In the genomic region with DNA sequence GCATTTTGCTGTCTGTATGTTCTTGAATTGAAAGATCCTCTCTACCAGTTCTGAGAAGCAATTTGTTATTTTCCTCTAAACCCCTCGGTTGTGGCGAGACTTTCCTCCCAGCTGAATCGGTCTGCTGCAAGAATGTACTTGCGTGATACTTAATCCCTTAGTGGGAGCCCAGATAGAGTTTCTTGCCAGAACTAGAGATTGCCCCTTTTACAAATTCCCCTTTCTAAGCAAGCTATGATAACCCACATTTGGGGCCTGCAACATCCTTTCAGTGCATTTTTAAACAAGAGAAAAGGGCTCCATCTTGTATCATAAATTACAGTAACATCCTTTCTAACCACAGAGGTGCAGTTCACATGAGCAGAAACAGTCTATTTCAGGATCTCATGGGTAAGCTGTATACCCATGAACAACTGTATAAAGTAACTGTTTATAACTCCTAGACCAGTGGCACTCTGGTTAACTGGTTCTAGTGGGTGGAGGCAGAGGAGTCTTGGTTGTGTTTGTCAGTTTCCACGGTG, we compare ENCODE assay signal across 7 cellular contexts.
DNase-seq lines count a peak whose midpoint lies in the region; ATAC-seq and TF ChIP-seq lines count a peak whose summit lies in the region.

No MANE protein-coding gene starts in this region.

- H3K27me3 Mint-ChIP-seq in activated naive CD8-positive, alpha-beta T cell treated with anti-CD3 and anti-CD28 coated beads, Interleukin-2, amount 50 U/mL, for 24 hours, result no peaks in the 10 kb centered on the region

- TF ChIP-seq CTCF in ascending aorta (IDR thresholded peaks at IDR 0.05), result no peak

- no peak overlapping the region for H2BK12ac ChIP-seq in neuronal stem cell (ENCODE audit: low read length)

- H3K27me3 ChIP-seq in neuronal stem cell (ENCODE audit: control insufficient read depth in 3 of 3, insufficient read depth in 3 of 3, low read depth in 1 of 3, low read length in 3 of 3) (no peaks in the 10 kb centered on the region), ascending aorta (no peaks in the 10 kb centered on the region)

- H2AK5ac ChIP-seq in neuronal stem cell (ENCODE audit: low read depth, low read length), result no peak overlapping the region

- DNase-seq in activated naive CD8-positive, alpha-beta T cell treated with anti-CD3 and anti-CD28 coated beads, Interleukin-2, amount 50 U/mL, for 24 hours, result no peak
- no peak for DNase-seq in neuronal stem cell (ENCODE audit: low spot score)
- no peak for DNase-seq in ascending aorta (ENCODE audit: low spot score in 2 of 2)
- DNase-seq in NCI-H226, result no peak

- H3K4me1 ChIP-seq in neuronal stem cell (ENCODE audit: control insufficient read depth in 2 of 2, insufficient read depth in 1 of 2, low read depth in 1 of 2, low read length in 2 of 2), result peaks cover 7 to 9% of the 10 kb centered on the region in 2 donors
- peaks cover 0 to 10% of the 10 kb centered on the region in 2 donors for H3K4me1 ChIP-seq in ascending aorta

- peak overlapping the region; percentile 61 for H3K4me3 Mint-ChIP-seq in activated naive CD8-positive, alpha-beta T cell treated with anti-CD3 and anti-CD28 coated beads, Interleukin-2, amount 50 U/mL, for 24 hours

- no peak overlapping the region for H2BK15ac ChIP-seq in neuronal stem cell (ENCODE audit: low read length)

- H3K9me3 Mint-ChIP-seq in activated naive CD8-positive, alpha-beta T cell treated with anti-CD3 and anti-CD28 coated beads, Interleukin-2, amount 50 U/mL, for 24 hours, result no peaks in the 10 kb centered on the region

- ATAC-seq in GM18511 (IDR thresholded peaks at IDR 0.05; ENCODE audit: unreplicated experiment) (peak; percentile 59), HG03460 (IDR thresholded peaks at IDR 0.05; ENCODE audit: unreplicated experiment) (peak; percentile 43), HG02588 (IDR thresholded peaks at IDR 0.05; ENCODE audit: unreplicated experiment) (no peak)
- peak; percentile 8 for ATAC-seq in activated naive CD8-positive, alpha-beta T cell treated with anti-CD3 and anti-CD28 coated beads, Interleukin-2, amount 50 U/mL, for 24 hours

- no peaks in the 10 kb centered on the region for H3K79me1 ChIP-seq in neuronal stem cell (ENCODE audit: low read depth, low read length)

- H4K8ac ChIP-seq in neuronal stem cell (ENCODE audit: low read depth, low read length), result no peak overlapping the region

- H2AFZ ChIP-seq in neuronal stem cell (ENCODE audit: low read length), result peak overlapping the region; percentile 63

- H3K36me3 Mint-ChIP-seq in activated naive CD8-positive, alpha-beta T cell treated with anti-CD3 and anti-CD28 coated beads, Interleukin-2, amount 50 U/mL, for 24 hours (ENCODE audit: low read depth), result no peaks in the 10 kb centered on the region

- no peak overlapping the region for H3K9ac ChIP-seq in neuronal stem cell (ENCODE audit: low read depth, low read length, poor library complexity)

- H2BK120ac ChIP-seq in neuronal stem cell (ENCODE audit: low read depth, low read length), result no peak overlapping the region

- H3K23ac ChIP-seq in neuronal stem cell (ENCODE audit: low read depth, low read length, poor library complexity), result no peak overlapping the region

- no peak overlapping the region for H3K4ac ChIP-seq in neuronal stem cell (ENCODE audit: low read length)

- H3K18ac ChIP-seq in neuronal stem cell (ENCODE audit: low read length), result no peak overlapping the region

- H3K27ac ChIP-seq in neuronal stem cell (replicated peaks; ENCODE audit: low read length) (no peak overlapping the region), ascending aorta (peak overlapping the region in 1 of 2 donors; percentile 27)

- H3K4me3 ChIP-seq in neuronal stem cell (ENCODE audit: low read length in 2 of 2) (no peak overlapping the region), ascending aorta (no peak overlapping the region)

- H3K9me3 ChIP-seq in neuronal stem cell (replicated peaks in 1 of 2; ENCODE audit: control insufficient read depth in 2 of 2, insufficient read depth in 1 of 2, low read depth in 1 of 2, low read length in 2 of 2) (no peaks in the 10 kb centered on the region), ascending aorta (no peaks in the 10 kb centered on the region)

- no peak overlapping the region for H2BK5ac ChIP-seq in neuronal stem cell (ENCODE audit: low read length)

- H3K4me1 Mint-ChIP-seq in activated naive CD8-positive, alpha-beta T cell treated with anti-CD3 and anti-CD28 coated beads, Interleukin-2, amount 50 U/mL, for 24 hours, result peaks cover 59% of the 10 kb centered on the region

- no peak overlapping the region for H4K91ac ChIP-seq in neuronal stem cell (ENCODE audit: low read depth, low read length, poor library complexity)

- H3K27ac Mint-ChIP-seq in activated naive CD8-positive, alpha-beta T cell treated with anti-CD3 and anti-CD28 coated beads, Interleukin-2, amount 50 U/mL, for 24 hours, result peak overlapping the region; percentile 89

- H3K14ac ChIP-seq in neuronal stem cell (ENCODE audit: low read length), result no peak overlapping the region

- H3K36me3 ChIP-seq in neuronal stem cell (replicated peaks in 1 of 2; ENCODE audit: control insufficient read depth in 2 of 2, insufficient read depth in 2 of 2, low read length in 2 of 2), result no peaks in the 10 kb centered on the region
- no peaks in the 10 kb centered on the region for H3K36me3 ChIP-seq in ascending aorta

- no CpG with 5 or more reads among the region's 5 CpGs for WGBS in neuronal stem cell (ENCODE audit: extremely low coverage in 2 of 2, insufficient read length in 2 of 2, insufficient replicate concordance in 1 of 2), 2 donors

- H3K4me2 ChIP-seq in neuronal stem cell (ENCODE audit: insufficient read depth, low read length, poor library complexity, severe bottlenecking), result no peak overlapping the region

- intact Hi-C loops in ascending aorta (cut with DNase I), result no loop called here
